Comparison of ENCODE assay signal across 13 cellular contexts in genomic region chr6:26258199-26258977, GRCh38.
DNase-seq lines count a peak whose midpoint lies in the region; ATAC-seq, FAIRE-seq and TF ChIP-seq lines count a peak whose summit lies in the region.
"Had no signal": no experiment of that assay in that cellular context is flagged by ENCODE, and none has a peak within 500 bp of the region (broad histone marks: within the 10 kb centered on the region; RNA-seq: fewer than 3 reads in every experiment).

No MANE protein-coding gene starts in this region.

- intact Hi-C loops in ascending aorta (cut with DNase I) = no loop called here
- intact Hi-C loops in pancreas (cut with DNase I) = no loop called here

- in situ Hi-C loops in SK-MEL-5 (cut with HindIII; ENCODE audit: low pct_unique_long_range_greater_than_20kb, low sequenced_read_pairs) = no loop called here

- no peaks in the 10 kb centered on the region for H3K9me3 ChIP-seq in BE2C
- no peaks in the 10 kb centered on the region for H3K9me3 ChIP-seq in ascending aorta
- H3K9me3 ChIP-seq in pancreas = no peaks in the 10 kb centered on the region
- H3K9me3 ChIP-seq: upper lobe of left lung had no signal

- H3K27ac ChIP-seq in ascending aorta = no peak overlapping the region
- no peak overlapping the region for H3K27ac ChIP-seq in pancreas
- H3K27ac ChIP-seq: upper lobe of left lung had no signal

- no peak overlapping the region for H3K4me3 ChIP-seq in BE2C (ENCODE audit: low read depth, low read length)
- H3K4me3 ChIP-seq in fibroblast of pulmonary artery (replicated peaks; ENCODE audit: low read depth, low read length) = no peak overlapping the region
- no peak overlapping the region for H3K4me3 ChIP-seq in ascending aorta
- no peak overlapping the region for H3K4me3 ChIP-seq in pancreas
- H3K4me3 ChIP-seq: upper lobe of left lung had no signal

- H3K27me3 ChIP-seq in BE2C (no peaks in the 10 kb centered on the region), ascending aorta (no peaks in the 10 kb centered on the region), pancreas (peaks cover 0 to 15% (median 4%) of the 10 kb centered on the region in 4 donors)
- H3K27me3 ChIP-seq: upper lobe of left lung had no signal

- H3K36me3 ChIP-seq in BE2C (no peaks in the 10 kb centered on the region), ascending aorta (no peaks in the 10 kb centered on the region), pancreas (no peaks in the 10 kb centered on the region)
- H3K36me3 ChIP-seq: upper lobe of left lung had no signal

- FAIRE-seq in pancreas (lab: Jason Lieb, UNC) = no peak

- WGBS in pancreas, 2 donors = 63 to 71% methylated on average over 5 of the region's 5 CpGs

- peaks cover 5% of the 10 kb centered on the region for H3K4me1 ChIP-seq in BE2C
- H3K4me1 ChIP-seq in ascending aorta = no peaks in the 10 kb centered on the region
- H3K4me1 ChIP-seq in pancreas = peaks cover 0 to 4% (median 0%) of the 10 kb centered on the region in 3 donors
- H3K4me1 ChIP-seq: upper lobe of left lung had no signal

- TF ChIP-seq CTCF in BE2C (IDR thresholded peaks at IDR 0.05; ENCODE audit: low read depth, low read length) = peak; percentile 50
- TF ChIP-seq CTCF in GM20000 (IDR thresholded peaks at IDR 0.05; ENCODE audit: extremely low read depth, missing control alignments) = peak; percentile 12
- peak; percentile 30 for TF ChIP-seq CTCF in fibroblast of pulmonary artery (IDR thresholded peaks at IDR 0.05; ENCODE audit: low read length, missing control alignments)
- no peak for TF ChIP-seq CTCF in ascending aorta (IDR thresholded peaks at IDR 0.05)
- TF ChIP-seq CTCF in pancreas (IDR thresholded peaks at IDR 0.05) = no peak

- ATAC-seq in GM18517 (IDR thresholded peaks at IDR 0.05; ENCODE audit: unreplicated experiment) = no peak
- no peak for ATAC-seq in pancreas
- ATAC-seq: sciatic nerve had no signal

- DNase-seq in BE2C (no peak), GM20000 (ENCODE audit: low spot score) (no peak), SK-MEL-5 (ENCODE audit: low read depth, low spot score) (peak; percentile 69), fibroblast of pulmonary artery (ENCODE audit: low read depth) (no peak), OCI-M2 (lab: John Stamatoyannopoulos, UW; ENCODE audit: unreplicated experiment) (no peak), ascending aorta (ENCODE audit: low spot score in 2 of 2) (no peak), pancreas (no peak)
- DNase-seq: activated naive CD8-positive, alpha-beta T cell treated with anti-CD3 and anti-CD28 coated beads for 36 hours; NCI-H1092; T-helper 9 cell; upper lobe of left lung had no signal

Comparison
In these comparisons a context has a peak if more than half of its experiments do, and no peak if none do; other contexts are left out.
1. CTCF ChIP-seq: peak in BE2C (single experiment), GM20000 (single experiment) and fibroblast of pulmonary artery (single experiment); none in ascending aorta (0 of 3) and pancreas (0 of 4).